ENCODE assay signal across 15 cellular contexts in genomic region chr20:3080939-3081388, GRCh38. TPM values are rescaled to one million over a fixed set of nuclear protein-coding genes. Genes with fewer than 3 reads are reported as not detected.
DNase-seq lines count a peak whose midpoint lies in the region; ATAC-seq and FAIRE-seq lines count a peak whose summit lies in the region.
"Had no signal": no experiment of that assay in that cellular context is flagged by ENCODE, and none has a peak within 500 bp of the region (broad histone marks: within the 10 kb centered on the region; RNA-seq: fewer than 3 reads in every experiment).

No MANE protein-coding gene starts in this region.

- H3K9me3 ChIP-seq in small intestine (ENCODE audit: control insufficient read depth, low read depth) = no peaks in the 10 kb centered on the region
- H3K9me3 ChIP-seq: colonic mucosa had no signal

- DNase-seq in GM03348 (ENCODE audit: low spot score) (peak; percentile 65), amniotic epithelial cell (ENCODE audit: low read depth) (peak; percentile 82), left ventricle myocardium superior (peak; percentile 86), small intestine (peak; percentile 29), GM19239 (ENCODE audit: insufficient read length, low spot score) (no peak), NCI-H146 (lab: John Stamatoyannopoulos, UW) (no peak)
- no peak for DNase-seq in stimulated activated CD4-positive, alpha-beta T cell treated with anti-CD3 and anti-CD28 coated beads, Interleukin-4, amount 100 ng/mL, for 24 hours
- DNase-seq: activated CD4-positive, alpha-beta memory T cell treated with anti-CD3 and anti-CD28 coated beads, Interleukin-2, amount 10 ng/mL, durations not matched to agents 7 days and 5 days; activated naive CD4-positive, alpha-beta T cell treated with anti-CD3 and anti-CD28 coated beads, Interleukin-2, amount 10 ng/mL, durations not matched to agents 7 days and 5 days; colonic mucosa; NCI-H1417 had no signal

- 59 to 78% (median 64%) methylated on average over 5 to 6 of the region's 6 CpGs for WGBS in small intestine, 3 donors

- H3K4me1 ChIP-seq in small intestine (ENCODE audit: control insufficient read depth in 2 of 2, insufficient read depth in 1 of 2, low read depth in 1 of 2, low read length in 1 of 2) = no peaks in the 10 kb centered on the region
- H3K4me1 ChIP-seq: colonic mucosa had no signal

- ATAC-seq in left ventricle myocardium superior = peak; percentile 98
- no peak for ATAC-seq in HG03159 (IDR thresholded peaks at IDR 0.05; ENCODE audit: unreplicated experiment)

- no peak overlapping the region for H3K4me3 ChIP-seq in small intestine (ENCODE audit: low read depth in 1 of 2, low read length in 2 of 2)
- H3K4me3 ChIP-seq: colonic mucosa had no signal

- no peaks in the 10 kb centered on the region for H3K36me3 ChIP-seq in small intestine (ENCODE audit: control insufficient read depth in 2 of 2, insufficient read depth in 2 of 2, low read length in 2 of 2)
- H3K36me3 ChIP-seq: colonic mucosa had no signal

- H3K27me3 ChIP-seq in small intestine (ENCODE audit: control insufficient read depth in 2 of 2, insufficient read depth in 2 of 2, low read length in 2 of 2) = peaks cover 6 to 13% of the 10 kb centered on the region in 2 donors

- intact Hi-C loops in left ventricle myocardium superior (cut with micrococcal nuclease) = no loop called here

- no peak overlapping the region for H3K27ac ChIP-seq in small intestine (ENCODE audit: low read depth in 1 of 2, low read length in 1 of 2)
- H3K27ac ChIP-seq: colonic mucosa, HL-60 had no signal

- FAIRE-seq in small intestine (lab: Jason Lieb, UNC) (no peak), GM19239 (lab: Jason Lieb, UNC) (no peak)
- FAIRE-seq: urothelium cell line had no signal

RNA-seq across cellular contexts. Expression of gene AVP, which starts 3.6 kb away (rescaled TPM):
- not detected for total RNA-seq in left ventricle myocardium superior
- polyA plus RNA-seq in small intestine = 1 to 10 TPM in 1 of 3 donors, not detected in 2; 2.7 TPM
- total RNA-seq: activated CD4-positive, alpha-beta memory T cell treated with anti-CD3 and anti-CD28 coated beads, Interleukin-2, amount 10 ng/mL, durations not matched to agents 7 days and 5 days; colonic mucosa had no signal

RNA-seq across cellular contexts. Expression of gene OXT, which starts 9.5 kb away (rescaled TPM):
- not detected for total RNA-seq in left ventricle myocardium superior
- polyA plus RNA-seq in small intestine = 10 to 100 TPM in 2 of 3 donors, 1 to 10 TPM in 1; 2.7 to 45.8 (median 36.2) TPM
- total RNA-seq: activated CD4-positive, alpha-beta memory T cell treated with anti-CD3 and anti-CD28 coated beads, Interleukin-2, amount 10 ng/mL, durations not matched to agents 7 days and 5 days; colonic mucosa had no signal

RNA-seq across cellular contexts. Expression of gene MRPS26, which starts 35.1 kb away (rescaled TPM):
- 57.5 TPM for total RNA-seq in left ventricle myocardium superior
- 10 to 100 TPM; 58.4 to 77.5 (median 75.4) TPM for polyA plus RNA-seq in small intestine

RNA-seq across cellular contexts. Expression of gene GNRH2, which starts 37.5 kb away (rescaled TPM):
- total RNA-seq in left ventricle myocardium superior = not detected
- polyA plus RNA-seq in small intestine = under 1 TPM in 1 of 3 donors, not detected in 2; 0.15 TPM
- total RNA-seq: colonic mucosa, mesenteric fat pad had no signal

Comparison
In these comparisons a context has a peak if more than half of its experiments do, and no peak if none do; other contexts are left out.
1. DNase-seq: peak in GM03348 (single experiment), amniotic epithelial cell (single experiment), left ventricle myocardium superior (single experiment) and small intestine (single experiment); none in GM19239 (single experiment), stimulated activated CD4-positive, alpha-beta T cell treated with anti-CD3 and anti-CD28 coated beads, Interleukin-4, amount 100 ng/mL, for 24 hours (single experiment) and NCI-H146 (single experiment).